ENCODE assay signal across 8 cellular contexts in the genomic region with DNA sequence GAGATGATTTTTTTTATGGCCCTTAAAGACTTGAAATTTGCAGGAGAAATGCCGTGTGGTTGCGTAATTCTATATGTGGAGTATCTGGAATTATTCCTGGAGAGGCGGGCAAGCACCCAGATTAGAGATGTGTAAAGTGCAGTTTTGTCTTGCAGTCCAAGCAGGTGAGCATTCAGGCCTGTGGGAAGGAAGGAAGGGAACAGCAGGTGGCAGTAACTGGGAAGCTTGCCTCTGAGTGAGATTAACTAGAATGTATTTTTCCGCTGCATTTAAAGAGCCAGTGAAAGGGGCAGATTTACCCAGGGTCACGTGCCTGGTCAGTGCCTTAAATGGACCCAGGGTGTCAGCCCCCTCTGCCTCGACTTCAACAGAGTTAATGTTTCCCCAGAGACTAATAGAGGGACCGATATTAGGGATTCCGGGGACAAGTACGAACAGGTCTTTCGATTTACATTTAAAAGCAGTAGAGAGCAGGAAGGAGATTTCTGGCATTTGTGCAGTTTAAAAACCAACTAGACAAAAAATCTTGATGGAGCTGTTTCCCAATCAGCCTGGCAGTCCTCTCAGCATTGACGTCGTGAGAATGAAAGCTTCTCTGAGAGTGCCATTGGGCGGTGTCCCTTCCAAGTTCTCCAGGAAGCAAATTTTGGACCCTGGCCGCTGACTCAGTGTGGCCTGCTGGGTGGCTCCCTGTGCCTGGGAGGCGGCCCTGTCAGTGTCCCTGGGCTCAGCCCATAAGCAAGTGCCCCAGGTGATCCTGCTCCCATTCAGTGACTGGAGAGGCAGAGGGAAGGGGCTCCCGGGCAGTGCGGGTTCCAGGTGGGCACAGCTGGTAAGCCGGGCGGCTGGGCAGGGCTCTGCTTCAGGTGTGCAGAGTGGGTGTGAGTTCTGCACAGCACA. TPM values are rescaled to one million over a fixed set of nuclear protein-coding genes. Genes with fewer than 3 reads are reported as not detected.
DNase-seq lines count a peak whose midpoint lies in the region; TF ChIP-seq lines count a peak whose summit lies in the region.

No MANE protein-coding gene starts in this region.

- H3K79me2 ChIP-seq in OCI-LY3 (ENCODE audit: low read length) = no peaks in the 10 kb centered on the region
- no peaks in the 10 kb centered on the region for H3K79me2 ChIP-seq in fibroblast of lung (ENCODE audit: control insufficient read depth, insufficient read depth, low read length)

- peaks cover 1% of the 10 kb centered on the region for H3K9me3 Mint-ChIP-seq in nephron progenitor cell

- H4K20me1 ChIP-seq in OCI-LY3 (ENCODE audit: insufficient read depth, low read length) (no peaks in the 10 kb centered on the region), fibroblast of lung (ENCODE audit: control insufficient read depth, extremely low read depth, insufficient read depth, low read length) (no peaks in the 10 kb centered on the region)

- H3K4me1 ChIP-seq in OCI-LY3 (ENCODE audit: low read length) = peaks cover 10% of the 10 kb centered on the region
- peaks cover 5% of the 10 kb centered on the region for H3K4me1 ChIP-seq in fibroblast of lung (ENCODE audit: control insufficient read depth, extremely low read depth, insufficient read depth, low read length)

- H3K27me3 ChIP-seq in OCI-LY3 (ENCODE audit: low read depth, low read length) = peaks cover 55% of the 10 kb centered on the region
- no peaks in the 10 kb centered on the region for H3K27me3 ChIP-seq in fibroblast of lung (ENCODE audit: control insufficient read depth, insufficient read depth, low read length)

- peak overlapping the region; percentile 13 for H3K4me3 Mint-ChIP-seq in nephron progenitor cell

- H3K36me3 Mint-ChIP-seq in nephron progenitor cell (ENCODE audit: low read depth) = peaks cover 1% of the 10 kb centered on the region

- H3K4me3 ChIP-seq in OCI-LY3 (ENCODE audit: low read length) (no peak overlapping the region), fibroblast of lung (replicated peaks in 1 of 4; ENCODE audit: control extremely low read depth in 1 of 4, insufficient read depth in 1 of 4, low read depth in 3 of 4, low read length in 4 of 4) (peak overlapping the region in 1 of 4 experiments; percentile 20)

- H3K9ac ChIP-seq in OCI-LY3 (ENCODE audit: low read length) = no peak overlapping the region
- H3K9ac ChIP-seq in fibroblast of lung (ENCODE audit: insufficient read depth, low read length) = no peak overlapping the region

- no peaks in the 10 kb centered on the region for H3K27me3 Mint-ChIP-seq in nephron progenitor cell (ENCODE audit: low read depth, poor library complexity)

- H3K4me2 ChIP-seq in OCI-LY3 (ENCODE audit: low read length) (no peak overlapping the region), fibroblast of lung (ENCODE audit: extremely low read depth, insufficient read depth, low read length) (peak overlapping the region; percentile 54)

- no peaks in the 10 kb centered on the region for H3K9me3 ChIP-seq in OCI-LY3 (ENCODE audit: insufficient read depth, low read length)
- H3K9me3 ChIP-seq in fibroblast of lung (ENCODE audit: control insufficient read depth, insufficient read depth, low read depth, low read length) = no peaks in the 10 kb centered on the region

- DNase-seq in GM03348 (ENCODE audit: low spot score) (peak; percentile 74), fibroblast of lung (ENCODE audit: low read depth in 2 of 2) (peak; percentile 57 to 74), nephron progenitor cell (no peak), COLO829 (ENCODE audit: low spot score) (no peak), NOMO-1 treated with DMSO at 0.1 percent for 48 hours (lab: John Stamatoyannopoulos, UW; ENCODE audit: unreplicated experiment) (no peak)
- no peak for DNase-seq in activated CD4-positive, alpha-beta T cell treated with anti-CD3 and anti-CD28 coated beads for 1 hour
- no peak for DNase-seq in stimulated activated CD4-positive, alpha-beta T cell treated with anti-CD3 and anti-CD28 coated beads, Interleukin-15, amount 100 ng/mL, for 24 hours

- H3K36me3 ChIP-seq in OCI-LY3 (replicated peaks; ENCODE audit: low read depth, low read length) (no peaks in the 10 kb centered on the region), fibroblast of lung (ENCODE audit: control insufficient read depth, insufficient read depth, low read length) (no peaks in the 10 kb centered on the region)

- peak; percentile 12; the same call in 1 of the 2 replicates for TF ChIP-seq CTCF in OCI-LY3 (IDR thresholded peaks at IDR 0.05; ENCODE audit: low read depth, low read length)
- TF ChIP-seq CTCF in fibroblast of lung (conservative IDR thresholded peaks at IDR 0.05 in 1 of 2, IDR thresholded peaks at IDR 0.05 in 1 of 2; ENCODE audit: low read depth in 1 of 2, low read length in 2 of 2) = peak; percentile 27 to 35
- no peak for TF ChIP-seq CTCF in nephron progenitor cell (IDR thresholded peaks at IDR 0.05)

- H2AFZ ChIP-seq in OCI-LY3 (ENCODE audit: low read depth, low read length) (no peak overlapping the region), fibroblast of lung (ENCODE audit: low read length) (no peak overlapping the region)

- peak overlapping the region; percentile 82 for H3K27ac Mint-ChIP-seq in nephron progenitor cell

- H3K4me1 Mint-ChIP-seq in nephron progenitor cell = peaks cover 89% of the 10 kb centered on the region

- H3K27ac ChIP-seq in OCI-LY3 (ENCODE audit: low read length) (no peak overlapping the region), fibroblast of lung (ENCODE audit: insufficient read depth, low read length) (no peak overlapping the region)

RNA-seq across cellular contexts. Expression of gene KSR1, which starts 38.2 kb away (rescaled TPM):
- total RNA-seq in fibroblast of lung = 7.4 and 10.1 TPM in 2 replicates
- 5.3 TPM in 2 replicates for polyA plus RNA-seq in fibroblast of lung
- polyA plus RNA-seq in fibroblast of lung (2012) = 6.0 and 7.1 TPM in 2 replicates
- 27.0 and 27.1 TPM in 2 replicates for polyA minus RNA-seq in fibroblast of lung (ENCODE audit: low replicate concordance)

Comparison
In these comparisons a context has a peak if more than half of its experiments do, and no peak if none do; other contexts are left out.
1. DNase-seq: peak in GM03348 (single experiment) and fibroblast of lung (2 of 2); none in nephron progenitor cell (single experiment), COLO829 (single experiment), NOMO-1 treated with DMSO at 0.1 percent for 48 hours (single experiment), activated CD4-positive, alpha-beta T cell treated with anti-CD3 and anti-CD28 coated beads for 1 hour (single experiment) and stimulated activated CD4-positive, alpha-beta T cell treated with anti-CD3 and anti-CD28 coated beads, Interleukin-15, amount 100 ng/mL, for 24 hours (single experiment).